ENCODE assay signal across 12 cellular contexts in the genomic region with DNA sequence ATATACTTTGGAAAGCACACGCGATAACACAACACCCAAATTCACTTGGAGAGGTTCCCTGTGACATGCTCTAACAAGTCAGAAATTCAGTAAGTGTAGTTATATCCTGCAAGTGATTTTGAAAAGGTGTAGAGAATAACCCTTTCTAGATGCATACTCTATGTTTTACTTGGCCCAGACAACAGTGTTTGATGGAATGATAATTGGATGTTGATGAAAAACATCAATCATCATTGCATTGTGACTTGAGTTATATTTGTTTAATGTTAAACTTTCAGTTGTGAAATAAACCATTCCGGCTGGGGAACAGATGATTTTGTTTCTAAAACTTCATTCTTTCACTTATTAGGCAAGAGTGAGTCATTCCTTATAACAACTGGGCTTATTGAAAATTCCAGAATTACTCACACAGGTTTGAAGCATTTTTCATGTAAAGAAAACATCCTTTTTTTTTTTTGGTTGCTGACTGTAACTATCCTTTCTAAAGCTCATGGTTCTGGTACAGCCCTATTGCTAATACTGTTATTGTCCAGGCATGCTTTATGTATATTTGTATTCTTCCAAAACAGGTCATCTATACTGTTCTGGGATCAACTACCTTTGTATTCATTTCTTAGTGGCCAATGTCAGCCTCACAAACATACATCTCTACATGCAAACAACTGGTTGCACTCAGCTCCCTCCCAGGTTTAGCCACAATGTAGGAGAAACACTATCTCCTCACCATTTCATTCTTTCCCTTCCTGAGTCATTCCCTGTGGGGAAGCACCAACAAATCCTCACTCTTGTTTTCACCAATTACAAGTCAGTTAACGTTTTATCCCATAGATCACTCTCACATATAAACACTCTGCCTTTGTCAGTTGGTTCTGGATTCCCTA.
DNase-seq lines count a peak whose midpoint lies in the region; ATAC-seq and TF ChIP-seq lines count a peak whose summit lies in the region.
"Had no signal": no experiment of that assay in that cellular context is flagged by ENCODE, and none has a peak within 500 bp of the region (broad histone marks: within the 10 kb centered on the region; RNA-seq: fewer than 3 reads in every experiment).

No MANE protein-coding gene starts in this region.

- peak overlapping the region; percentile 36 for H3K4me3 Mint-ChIP-seq in osteocyte (ENCODE audit: unreplicated experiment)
- no peak overlapping the region for H3K4me3 Mint-ChIP-seq in CD14-positive monocyte

- no peaks in the 10 kb centered on the region for H3K9me3 ChIP-seq in esophagus muscularis mucosa
- H3K9me3 ChIP-seq: upper lobe of right lung had no signal

- intact Hi-C loops in esophagus muscularis mucosa (cut with DNase I) = loop anchor here (5.0 kb wide), 1 partner anchor 119 kb away; the partner anchor contains the start of gene LRIG3
- intact Hi-C loops in CD14-positive monocyte (cut with micrococcal nuclease) = no loop called here
- intact Hi-C loops in head of caudate nucleus (cut with DNase I) = no loop called here

- H3K9me3 Mint-ChIP-seq in osteocyte (ENCODE audit: unreplicated experiment) (no peaks in the 10 kb centered on the region), CD14-positive monocyte (peaks cover 0 to 2% (median 0%) of the 10 kb centered on the region in 7 donors)

- no peak for TF ChIP-seq EP300 in esophagus muscularis mucosa (IDR thresholded peaks at IDR 0.05)

- H3K27me3 ChIP-seq in esophagus muscularis mucosa = no peaks in the 10 kb centered on the region
- H3K27me3 ChIP-seq: upper lobe of right lung had no signal

- DNase-seq in COLO829 (ENCODE audit: low spot score) = peak; percentile 66
- peak; percentile 76 for DNase-seq in RPMI7951 (ENCODE audit: low read depth)
- DNase-seq in esophagus muscularis mucosa (ENCODE audit: extremely low spot score) = no peak
- DNase-seq in osteocyte (ENCODE audit: extremely low spot score, unreplicated experiment) = no peak
- DNase-seq in CD14-positive monocyte (ENCODE audit: low spot score) = no peak
- no peak for DNase-seq in NCI-H510A (lab: John Stamatoyannopoulos, UW)
- no peak for DNase-seq in head of caudate nucleus
- DNase-seq: DMS79 treated with DMSO at 0.1 percent for 48 hours; effector CD4-positive, alpha-beta T cell; NCI-H774; upper lobe of right lung had no signal

- peak overlapping the region in 2 of 4 donors; percentile 15 to 17 for H3K4me3 ChIP-seq in esophagus muscularis mucosa
- H3K4me3 ChIP-seq: upper lobe of right lung had no signal

- TF ChIP-seq CTCF in esophagus muscularis mucosa (IDR thresholded peaks at IDR 0.05) = no peak
- no peak for TF ChIP-seq CTCF in osteocyte (IDR thresholded peaks at IDR 0.05)
- no peak for TF ChIP-seq CTCF in CD14-positive monocyte (IDR thresholded peaks at IDR 0.05)

- H3K36me3 Mint-ChIP-seq in osteocyte (ENCODE audit: unreplicated experiment) = no peaks in the 10 kb centered on the region
- H3K36me3 Mint-ChIP-seq in CD14-positive monocyte = no peaks in the 10 kb centered on the region

- WGBS in esophagus muscularis mucosa = 22% methylated on average over 4 of the region's 4 CpGs

- H3K27me3 Mint-ChIP-seq in osteocyte (ENCODE audit: unreplicated experiment) = no peaks in the 10 kb centered on the region
- no peaks in the 10 kb centered on the region for H3K27me3 Mint-ChIP-seq in CD14-positive monocyte (ENCODE audit: low read depth in 3 of 3)

- H3K36me3 ChIP-seq in esophagus muscularis mucosa = no peaks in the 10 kb centered on the region
- H3K36me3 ChIP-seq: upper lobe of right lung had no signal

- TF ChIP-seq POLR2A in esophagus muscularis mucosa (IDR thresholded peaks at IDR 0.05; ENCODE audit: low read depth) = no peak

- H3K27ac Mint-ChIP-seq in osteocyte (ENCODE audit: unreplicated experiment) (peak overlapping the region; percentile 89), CD14-positive monocyte (no peak overlapping the region)

- peaks cover 0 to 29% (median 24%) of the 10 kb centered on the region in 4 donors for H3K4me1 ChIP-seq in esophagus muscularis mucosa
- H3K4me1 ChIP-seq: upper lobe of right lung had no signal

- peaks cover 60% of the 10 kb centered on the region for H3K4me1 Mint-ChIP-seq in osteocyte (ENCODE audit: unreplicated experiment)
- no peaks in the 10 kb centered on the region for H3K4me1 Mint-ChIP-seq in CD14-positive monocyte

- peak overlapping the region; percentile 68 to 85 (median 72) for H3K27ac ChIP-seq in esophagus muscularis mucosa (replicated peaks in 1 of 4)
- H3K27ac ChIP-seq: upper lobe of right lung had no signal

- ATAC-seq in HG03442 (IDR thresholded peaks at IDR 0.05; ENCODE audit: unreplicated experiment) = no peak
- ATAC-seq: upper lobe of right lung had no signal

Comparison
In these comparisons a context has a peak if more than half of its experiments do, and no peak if none do; other contexts are left out.
1. DNase-seq: peak in COLO829 (single experiment) and RPMI7951 (single experiment); none in esophagus muscularis mucosa (single experiment), osteocyte (single experiment), CD14-positive monocyte (single experiment), NCI-H510A (single experiment) and head of caudate nucleus (0 of 42).